10 cellular contexts compared by ENCODE assay signal in the genomic region with DNA sequence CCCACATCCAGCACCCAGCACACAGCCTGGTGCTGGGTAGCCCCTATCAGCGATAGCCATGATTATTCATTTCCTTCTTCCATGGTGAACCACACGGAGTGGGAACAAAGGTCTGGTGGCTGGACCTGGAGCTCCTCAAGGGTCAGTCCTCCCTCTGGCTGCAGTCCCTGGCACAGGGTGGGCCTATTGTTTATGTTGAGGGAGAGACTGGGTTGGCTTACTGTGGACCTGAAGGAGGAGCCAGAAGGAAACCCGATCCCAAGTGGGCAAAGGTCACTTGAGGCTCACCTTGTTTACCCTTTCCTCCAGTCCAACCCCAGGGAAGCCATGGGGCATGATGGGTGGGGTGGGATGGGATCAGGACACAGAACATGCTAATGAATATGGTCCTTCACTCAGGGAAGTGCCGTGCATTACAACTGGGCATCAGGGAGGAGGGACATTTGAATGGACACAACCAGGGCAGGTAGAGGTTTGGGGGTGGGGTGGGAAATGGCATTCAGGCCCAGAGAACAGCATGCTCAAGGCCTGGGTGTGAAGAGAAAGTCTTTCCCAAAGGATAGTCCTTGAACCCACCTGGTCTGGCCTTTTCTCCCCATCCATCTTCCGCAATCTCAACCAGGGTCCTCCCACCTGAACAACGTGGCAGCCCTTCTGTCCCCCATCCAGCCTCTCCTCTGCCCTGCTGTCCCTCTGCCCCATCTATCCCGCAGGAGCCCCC. TPM values are rescaled to one million over a fixed set of nuclear protein-coding genes. Genes with fewer than 3 reads are reported as not detected.
DNase-seq lines count a peak whose midpoint lies in the region; ATAC-seq, FAIRE-seq and TF ChIP-seq lines count a peak whose summit lies in the region.
"Had no signal": no experiment of that assay in that cellular context is flagged by ENCODE, and none has a peak within 500 bp of the region (broad histone marks: within the 10 kb centered on the region; RNA-seq: fewer than 3 reads in every experiment).

No MANE protein-coding gene starts in this region.

- peaks cover 12% of the 10 kb centered on the region for H3K79me1 ChIP-seq in H1 (ENCODE audit: low read depth, low read length)

- no peak overlapping the region for H2BK20ac ChIP-seq in H1 (ENCODE audit: low read length)

- peak overlapping the region; percentile 70 for H3K4me3 Mint-ChIP-seq in neural crest cell

- H3K27ac ChIP-seq in KMS-11, result no peak overlapping the region
- no peak overlapping the region for H3K27ac ChIP-seq in H1 (ENCODE audit: low read depth, low read length)
- no peak overlapping the region for H3K27ac ChIP-seq in vagina

- no peak overlapping the region for H3K9ac ChIP-seq in KMS-11
- no peak overlapping the region; a peak in 1 of 7 replicates for H3K9ac ChIP-seq in H1 (replicated peaks in 1 of 4; ENCODE audit: extremely low read depth in 1 of 4, low read depth in 3 of 4, low read length in 3 of 4)

- POLR2A ChIA-PET in H1 (lab: Charles Lee; ENCODE audit: partially characterized antibody), result interaction anchor here (0.8 to 7.4 kb wide), 6 partner anchors 10 to 38 kb away, joined by 3 to 56 read pairs (median 3); no protein-coding TSS in a partner anchor

- TF ChIP-seq EP300 in H1 (IDR thresholded peaks at IDR 0.05; ENCODE audit: borderline replicate concordance in 1 of 2, low read depth in 2 of 2, low read length in 2 of 2), result no peak

- peak overlapping the region; percentile 10 for H3K4ac ChIP-seq in H1 (replicated peaks; ENCODE audit: insufficient read length, low read depth, low read length)

- ATAC-seq in GM18861 (IDR thresholded peaks at IDR 0.05; ENCODE audit: unreplicated experiment), result no peak

- H3K4me1 Mint-ChIP-seq in neural crest cell, result peaks cover 22% of the 10 kb centered on the region

- FAIRE-seq in H1 (lab: Jason Lieb, UNC), result peak; percentile 65
- FAIRE-seq: colon, keratinocyte had no signal

- peak overlapping the region; percentile 71; the same call in 1 of the 2 replicates for H3K4me2 ChIP-seq in KMS-11
- H3K4me2 ChIP-seq in H1 (ENCODE audit: insufficient read depth in 1 of 2, low read depth in 2 of 2, low read length in 2 of 2), result peak overlapping the region; percentile 87 to 93; a peak in 3 of 4 replicates

- H4K8ac ChIP-seq in H1 (ENCODE audit: extremely low read depth, insufficient read depth, low read length), result no peak overlapping the region

- no peak overlapping the region for H3K23ac ChIP-seq in H1 (ENCODE audit: insufficient read length)

- no peak overlapping the region for H2AFZ ChIP-seq in KMS-11 (ENCODE audit: low read depth)
- no peak overlapping the region for H2AFZ ChIP-seq in H1 (ENCODE audit: low read length)

- H3K9me3 ChIP-seq in H1 (ENCODE audit: insufficient read depth in 2 of 2, low read depth in 1 of 2, low read length in 1 of 2), result no peaks in the 10 kb centered on the region
- no peaks in the 10 kb centered on the region for H3K9me3 ChIP-seq in vagina

- no peak overlapping the region for H3K56ac ChIP-seq in H1 (replicated peaks; ENCODE audit: insufficient read length, low read depth, low read length)

- WGBS in H1 (ENCODE audit: extremely low coverage in 1 of 2, insufficient coverage in 1 of 2, insufficient read length in 1 of 2, insufficient replicate concordance in 2 of 2, low coverage in 1 of 2, low lambda C conversion rate in 2 of 2, missing lambda C conversion rate in 1 of 2), 2 experiments, result 74% methylated on average over 7 of the region's 7 CpGs; no CpG with 5 or more reads in 1 of the 2 experiments

- no peak overlapping the region for H2BK5ac ChIP-seq in H1 (ENCODE audit: low read depth, low read length)

- CTCF ChIA-PET in H1 (lab: Charles Lee; ENCODE audit: partially characterized antibody), result interaction anchor here (0.7 to 4.0 kb wide), 17 partner anchors 8 to 49 kb away, joined by 3 to 30 read pairs (median 5); a partner anchor contains a TSS

- H2BK12ac ChIP-seq in H1 (ENCODE audit: low read depth, low read length), result no peak overlapping the region; the same call in 1 of the 2 replicates

- peak overlapping the region; percentile 62 for H3K18ac ChIP-seq in H1 (ENCODE audit: extremely low read depth, low read length)

- no peaks in the 10 kb centered on the region for H4K20me1 ChIP-seq in KMS-11 (ENCODE audit: insufficient read depth)
- peaks cover 3 to 8% of the 10 kb centered on the region in 2 experiments for H4K20me1 ChIP-seq in H1 (replicated peaks in 1 of 2; ENCODE audit: control insufficient read depth in 1 of 2, insufficient read depth in 2 of 2, low read length in 2 of 2)

- H2BK120ac ChIP-seq in H1 (replicated peaks; ENCODE audit: low read depth, low read length), result no peak overlapping the region

- intact Hi-C loops in vagina (cut with DNase I), result no loop called here

- no peaks in the 10 kb centered on the region for H3K36me3 Mint-ChIP-seq in neural crest cell (ENCODE audit: low read depth)

- no peak overlapping the region for H4K91ac ChIP-seq in H1 (replicated peaks; ENCODE audit: insufficient read length, low read length)

- TF ChIP-seq POLR2A in H1 (IDR thresholded peaks at IDR 0.05; ENCODE audit: control extremely low read depth in 1 of 2, low read depth in 2 of 2, low read length in 2 of 2) (no peak), vagina (IDR thresholded peaks at IDR 0.05) (no peak)

- H3K27me3 ChIP-seq in KMS-11 (ENCODE audit: insufficient read depth, low read depth), result no peaks in the 10 kb centered on the region
- peaks cover 0 to 17% (median 6%) of the 10 kb centered on the region in 4 experiments; a peak in 3 of 7 replicates for H3K27me3 ChIP-seq in H1 (replicated peaks in 1 of 4; ENCODE audit: control insufficient read depth in 3 of 4, extremely low read depth in 1 of 4, insufficient read depth in 3 of 4, low read length in 3 of 4)
- H3K27me3 ChIP-seq in vagina, result no peaks in the 10 kb centered on the region

- H3K79me2 ChIP-seq in KMS-11 (ENCODE audit: insufficient read depth, low read depth) (no peaks in the 10 kb centered on the region), H1 (ENCODE audit: control insufficient read depth in 1 of 2, insufficient read depth in 2 of 2, low read length in 2 of 2) (peaks cover 0 to 9% of the 10 kb centered on the region in 2 experiments; a peak in 1 of 4 replicates)

- H3K4me1 ChIP-seq in KMS-11 (ENCODE audit: low read depth, poor library complexity, severe bottlenecking) (peaks cover 14% of the 10 kb centered on the region), H1 (replicated peaks in 1 of 4; ENCODE audit: control insufficient read depth in 3 of 4, insufficient read depth in 4 of 4, low read length in 3 of 4) (peaks cover 3 to 33% (median 21%) of the 10 kb centered on the region in 4 experiments), vagina (peaks cover 64% of the 10 kb centered on the region)

- TF ChIP-seq RAD21 in H1 (IDR thresholded peaks at IDR 0.05 in 1 of 2, conservative IDR thresholded peaks at IDR 0.05 in 1 of 2; ENCODE audit: low read depth in 2 of 2, low read length in 2 of 2), result no peak

- H3K14ac ChIP-seq in H1 (ENCODE audit: insufficient read length), result no peak overlapping the region

- H2BK15ac ChIP-seq in H1 (ENCODE audit: low read length), result 0 out of 2 replicates have a peak overlapping the region, but pooled peaks have one; percentile 73

- H3K36me3 ChIP-seq in KMS-11 (ENCODE audit: insufficient read depth), result no peaks in the 10 kb centered on the region
- no peaks in the 10 kb centered on the region for H3K36me3 ChIP-seq in H1 (ENCODE audit: control insufficient read depth in 2 of 4, insufficient read depth in 4 of 4, low read length in 3 of 4)
- H3K36me3 ChIP-seq in vagina, result no peaks in the 10 kb centered on the region

- H3K9me3 Mint-ChIP-seq in neural crest cell, result no peaks in the 10 kb centered on the region

- no peak overlapping the region for H4K5ac ChIP-seq in H1 (ENCODE audit: insufficient read length, low read depth, low read length)

- H2AK5ac ChIP-seq in H1 (ENCODE audit: low read depth, low read length), result 0 out of 2 replicates have a peak overlapping the region, but pooled peaks have one; percentile 32

- peaks cover 44% of the 10 kb centered on the region for H3K27me3 Mint-ChIP-seq in neural crest cell (ENCODE audit: low read depth)

- peaks cover 14% of the 10 kb centered on the region for H3K23me2 ChIP-seq in H1 (ENCODE audit: low read depth, low read length)

- DNase-seq in COLO668 (lab: John Stamatoyannopoulos, UW; ENCODE audit: unreplicated experiment) (peak; percentile 84), H1 (ENCODE audit: low read depth in 1 of 2, low spot score in 2 of 2) (no peak), neural crest cell (ENCODE audit: low read depth, low spot score) (no peak), AG20443 (ENCODE audit: low spot score) (no peak), vagina (ENCODE audit: extremely low spot score in 2 of 2) (no peak)
- no peak for DNase-seq in activated effector memory CD4-positive, alpha-beta T cell treated with anti-CD3 and anti-CD28 coated beads, Interleukin-2, amount 50 U/mL, for 16 hours

- H3K27ac Mint-ChIP-seq in neural crest cell (ENCODE audit: unreplicated experiment), result no peak overlapping the region

- H3K4me3 ChIP-seq in KMS-11 (IDR thresholded peaks at IDR 0.05; ENCODE audit: insufficient read depth, low read depth, low read length), result peak overlapping the region; percentile 43
- no peak overlapping the region; a peak in 1 of 8 replicates for H3K4me3 ChIP-seq in H1 (ENCODE audit: extremely low read depth in 1 of 4, insufficient read depth in 2 of 4, low read depth in 3 of 4, low read length in 4 of 4)
- no peak overlapping the region for H3K4me3 ChIP-seq in vagina

- TF ChIP-seq CTCF in KMS-11 (conservative IDR thresholded peaks at IDR 0.05; ENCODE audit: low read depth, low read length) (no peak), H1 (IDR thresholded peaks at IDR 0.05; ENCODE audit: control extremely low read depth in 1 of 3, insufficient read depth in 1 of 3, low read depth in 1 of 3, low read length in 3 of 3) (no peak), neural crest cell (conservative IDR thresholded peaks at IDR 0.05) (no peak), vagina (IDR thresholded peaks at IDR 0.05) (no peak)

RNA-seq across cellular contexts. Expression of a gene that starts 1.4 kb away (rescaled TPM):
- 22.2 and 22.6 TPM in 2 replicates for total RNA-seq in H1 (2021; fragmentation: NEBNext Ultra II Directional; extraction: Animal tissue kit (Norgen Biotek cat#: 25700))
- 23.9 and 27.0 TPM in 2 replicates for polyA plus RNA-seq in H1 (2011; rRNA removed)
- polyA plus RNA-seq in H1 (2011; cell fraction: cytosol; rRNA removed), result 30.9 TPM
- polyA plus RNA-seq in H1 (2011; cell fraction: nucleus; rRNA removed), result 34.6 TPM
- 18.6 to 28.0 TPM (median 26.1 TPM) in 4 replicates for polyA plus RNA-seq in H1 (2012, experiment 1 of 2)
- polyA plus RNA-seq in H1 (2012, experiment 2 of 2), result 15.9 TPM
- polyA plus RNA-seq in H1 (2013, experiment 1 of 2), result 14.0 TPM
- 14.8 TPM for polyA plus RNA-seq in H1 (2013, experiment 2 of 2)
- 26.9 and 27.6 TPM in 2 replicates for polyA minus RNA-seq in H1 (2011; rRNA and poly(A)+ RNA removed)
- polyA minus RNA-seq in H1 (2011; cell fraction: cytosol; rRNA and poly(A)+ RNA removed), result 15.3 TPM
- 13.2 TPM for polyA minus RNA-seq in H1 (2011; cell fraction: nucleus; rRNA and poly(A)+ RNA removed)
- total RNA-seq in neural crest cell, result 10.8 and 11.9 TPM in 2 replicates
- total RNA-seq in vagina, result 32.2 TPM

RNA-seq across cellular contexts. Expression of a gene that starts 29.3 kb away (rescaled TPM):
- 24.4 and 27.7 TPM in 2 replicates for total RNA-seq in H1 (2021; fragmentation: NEBNext Ultra II Directional; extraction: Animal tissue kit (Norgen Biotek cat#: 25700))
- 35.1 and 42.4 TPM in 2 replicates for polyA plus RNA-seq in H1 (2011; rRNA removed)
- polyA plus RNA-seq in H1 (2011; cell fraction: cytosol; rRNA removed), result 27.6 TPM
- polyA plus RNA-seq in H1 (2011; cell fraction: nucleus; rRNA removed), result 26.7 TPM
- 18.2 to 28.0 TPM (median 25.3 TPM) in 4 replicates for polyA plus RNA-seq in H1 (2012, experiment 1 of 2)
- polyA plus RNA-seq in H1 (2012, experiment 2 of 2), result 24.2 TPM
- 19.1 TPM for polyA plus RNA-seq in H1 (2013, experiment 1 of 2)
- polyA plus RNA-seq in H1 (2013, experiment 2 of 2), result 22.3 TPM
- polyA minus RNA-seq in H1 (2011; rRNA and poly(A)+ RNA removed), result 63.8 TPM in 2 replicates
- polyA minus RNA-seq in H1 (2011; cell fraction: cytosol; rRNA and poly(A)+ RNA removed), result 16.7 TPM
- 22.6 TPM for polyA minus RNA-seq in H1 (2011; cell fraction: nucleus; rRNA and poly(A)+ RNA removed)
- total RNA-seq in neural crest cell, result 26.3 and 32.4 TPM in 2 replicates
- total RNA-seq in vagina, result 13.8 TPM
